10 cellular contexts compared by ENCODE assay signal in genomic region chr18:74249181-74249968, GRCh38. TPM values are rescaled to one million over a fixed set of nuclear protein-coding genes. Genes with fewer than 3 reads are reported as not detected.
A peak's percentile ranks its signal among the peaks of the same experiment; 100 is the strongest.
DNase-seq lines count a peak whose midpoint lies in the region; ATAC-seq and TF ChIP-seq lines count a peak whose summit lies in the region.
"Had no signal": no experiment of that assay in that cellular context is flagged by ENCODE, and none has a peak within 500 bp of the region (broad histone marks: within the 10 kb centered on the region; RNA-seq: fewer than 3 reads in every experiment).

No MANE protein-coding gene starts in this region.

- no peak for TF ChIP-seq CTCF in WTC11 (IDR thresholded peaks at IDR 0.05)
- TF ChIP-seq CTCF in stomach (IDR thresholded peaks at IDR 0.05): no peak

- H3K27ac Mint-ChIP-seq in WTC11: peak overlapping the region; percentile 79

- no peaks in the 10 kb centered on the region for H3K27me3 ChIP-seq in right cardiac atrium (ENCODE audit: control insufficient read depth, insufficient read depth)
- H3K27me3 ChIP-seq in stomach: no peaks in the 10 kb centered on the region
- H3K27me3 ChIP-seq: neutrophil had no signal

- TF ChIP-seq POLR2A in stomach (IDR thresholded peaks at IDR 0.05): no peak

- H3K27ac ChIP-seq in right cardiac atrium (ENCODE audit: low read length): no peak overlapping the region
- H3K27ac ChIP-seq in stomach: peak overlapping the region; percentile 13 to 80 (median 71)
- H3K27ac ChIP-seq: neutrophil had no signal

- no peaks in the 10 kb centered on the region for H3K27me3 Mint-ChIP-seq in WTC11 (ENCODE audit: low read depth)

- intact Hi-C loops in right cardiac atrium (cut with DNase I): loop anchor here in 2 of 4 donors (10.0 kb wide), 1 partner anchor 85 kb away; no protein-coding TSS in a partner anchor
- intact Hi-C loops in stomach (cut with DNase I; ENCODE audit: low total_unique reads): no loop called here

- H3K9me3 ChIP-seq in right cardiac atrium (ENCODE audit: control insufficient read depth, low read length): no peaks in the 10 kb centered on the region
- no peaks in the 10 kb centered on the region for H3K9me3 ChIP-seq in stomach
- H3K9me3 ChIP-seq: neutrophil had no signal

- H3K9me3 Mint-ChIP-seq in WTC11: no peaks in the 10 kb centered on the region
- H3K9me3 Mint-ChIP-seq: central memory CD8-positive, alpha-beta T cell had no signal

- CTCF ChIA-PET in WTC11 (lab: Charles Lee): no interaction called here

- peaks cover 37% of the 10 kb centered on the region for H3K36me3 Mint-ChIP-seq in WTC11

- no peak overlapping the region for H3K4me3 Mint-ChIP-seq in WTC11
- H3K4me3 Mint-ChIP-seq: central memory CD8-positive, alpha-beta T cell had no signal

- H3K4me3 ChIP-seq in right cardiac atrium (ENCODE audit: low read length) (no peak overlapping the region), stomach (no peak overlapping the region)

- H3K4me1 ChIP-seq in right cardiac atrium (ENCODE audit: control insufficient read depth, insufficient read depth, low read length) (no peaks in the 10 kb centered on the region), stomach (peaks cover 14 to 38% (median 32%) of the 10 kb centered on the region in 4 donors)

- peak; percentile 64 for DNase-seq in HT1080 (ENCODE audit: low read depth)
- DNase-seq in WTC11 (ENCODE audit: low spot score): no peak
- no peak for DNase-seq in right cardiac atrium
- no peak for DNase-seq in stomach
- DNase-seq in NCI-H748 treated with DMSO at 0.1 percent for 48 hours (lab: John Stamatoyannopoulos, UW): no peak
- DNase-seq in germinal center (ENCODE audit: low spot score): no peak
- DNase-seq: NCI-H187 had no signal

- H3K36me3 ChIP-seq in stomach: peaks cover 0 to 31% (median 25%) of the 10 kb centered on the region in 4 donors
- H3K36me3 ChIP-seq: neutrophil had no signal

- WGBS in right cardiac atrium: 89% methylated on average over 11 of the region's 11 CpGs
- 64 to 80% (median 77%) methylated on average over 11 of the region's 11 CpGs for WGBS in stomach, 5 donors

- POLR2A ChIA-PET in WTC11 (lab: Charles Lee): no interaction called here

- TF ChIP-seq EP300 in stomach (IDR thresholded peaks at IDR 0.05): no peak

- ATAC-seq in WTC11: no peak
- peak; percentile 36 to 60 for ATAC-seq in right cardiac atrium
- no peak for ATAC-seq in HG02870 (IDR thresholded peaks at IDR 0.05; ENCODE audit: unreplicated experiment)

- H3K4me1 Mint-ChIP-seq in WTC11: peaks cover 17% of the 10 kb centered on the region
- H3K4me1 Mint-ChIP-seq: central memory CD8-positive, alpha-beta T cell had no signal

TF ChIP-seq in WTC11, 78 proteins besides CTCF, POLR2A, EP300 and RAD21:
- TF ChIP-seq GABPB1 (CRISPR knock-in tag; IDR thresholded peaks at IDR 0.05) (peak; percentile 93), TCF7 (CRISPR knock-in tag; IDR thresholded peaks at IDR 0.05; ENCODE audit: low read depth) (no peak)

RNA-seq across cellular contexts. Expression of gene CYB5A, which starts 42.4 kb away (rescaled TPM):
- 24.2 and 37.6 TPM in 2 replicates for total RNA-seq in HT1080 (2014; rRNA removed; shearing (Covaris generic))
- 20.8 and 24.9 TPM in 2 replicates for polyA plus RNA-seq in HT1080 (2015; cell fraction: cytosol; rRNA removed)
- 7.6 and 10.2 TPM in 2 replicates for polyA plus RNA-seq in HT1080 (2015; cell fraction: nucleus; rRNA removed)
- total RNA-seq in WTC11 (2021): 127 to 170 TPM (median 159 TPM) in 3 replicates
- total RNA-seq in right cardiac atrium: 10 to 100 TPM; 40.4 to 53.6 (median 48.8) TPM
- polyA plus RNA-seq in right cardiac atrium: 91.8 TPM
- 100 to 1,000 TPM in 3 of 5 donors, 10 to 100 TPM in 2; 75.9 to 116 (median 101) TPM for total RNA-seq in stomach
- 100 to 1,000 TPM; 186 to 450 (median 314) TPM for polyA plus RNA-seq in stomach

Comparison
In these comparisons a context has a peak if more than half of its experiments do, and no peak if none do; other contexts are left out.
1. ATAC-seq: peak in right cardiac atrium (2 of 2); none in WTC11 (single experiment) and HG02870 (single experiment).